Comparison of ENCODE assay signal across 1 cellular context in genomic region chr10:33377658-33378025, GRCh38.
TF ChIP-seq lines count a peak whose summit lies in the region.

No MANE protein-coding gene starts in this region.

TF ChIP-seq in K562, 482 proteins besides CTCF, POLR2A, EP300 and RAD21 (continued from another document):
- TF ChIP-seq CHD7 (IDR thresholded peaks at IDR 0.05; ENCODE audit: low read depth, low read length) (no peak), SAFB2 (IDR thresholded peaks at IDR 0.05; ENCODE audit: borderline replicate concordance, low read depth, low read length, severe bottlenecking) (no peak), RBBP5 (IDR thresholded peaks at IDR 0.05; ENCODE audit: borderline replicate concordance, insufficient read depth, low read length, poor library complexity, severe bottlenecking) (no peak), HDAC1 (IDR thresholded peaks at IDR 0.05) (no peak), NR3C1 (CRISPR knock-in tag; IDR thresholded peaks at IDR 0.05) (no peak), ZNF316 (IDR thresholded peaks at IDR 0.05) (0 out of 2 replicates have a peak, but pooled peaks have one; percentile 1)
